ENCODE assay signal across 19 cellular contexts in genomic region chr16:51940183-51940582, GRCh38.
DNase-seq lines count a peak whose midpoint lies in the region; ATAC-seq and TF ChIP-seq lines count a peak whose summit lies in the region.
"Had no signal": no experiment of that assay in that cellular context is flagged by ENCODE, and none has a peak within 500 bp of the region (broad histone marks: within the 10 kb centered on the region; RNA-seq: fewer than 3 reads in every experiment).

No MANE protein-coding gene starts in this region.

- H2BK15ac ChIP-seq in IMR-90 (ENCODE audit: low read depth, low read length): no peak overlapping the region

- H3K27ac ChIP-seq in IMR-90 (ENCODE audit: insufficient read depth, low read length): no peak overlapping the region
- H3K27ac ChIP-seq in neural cell (ENCODE audit: low read length): peak overlapping the region; percentile 6
- H3K27ac ChIP-seq in osteoblast (ENCODE audit: low read depth, low read length): no peak overlapping the region
- no peak overlapping the region for H3K27ac ChIP-seq in Peyer's patch
- H3K27ac ChIP-seq: GM23248 had no signal

- no peak overlapping the region for H4K5ac ChIP-seq in IMR-90 (ENCODE audit: low read depth, low read length)

- no peaks in the 10 kb centered on the region for H3F3A ChIP-seq in neural cell (ENCODE audit: insufficient read depth, low read length, poor library complexity, severe bottlenecking)

- H3K4ac ChIP-seq in IMR-90 (ENCODE audit: low read depth, low read length): no peak overlapping the region

- H4K8ac ChIP-seq in IMR-90 (ENCODE audit: low read depth in 2 of 2, low read length in 2 of 2): no peak overlapping the region

- no peak overlapping the region for H3K18ac ChIP-seq in IMR-90 (ENCODE audit: low read depth, low read length)

- no peak; the same call in none of the 2 replicates for ATAC-seq in IMR-90 (ENCODE audit: low read depth)
- ATAC-seq: K562 had no signal

- H3K4me3 ChIP-seq in BE2C (ENCODE audit: low read depth, low read length): peak overlapping the region; percentile 31
- no peak overlapping the region for H3K4me3 ChIP-seq in IMR-90 (ENCODE audit: insufficient read depth, low read depth, low read length)
- no peak overlapping the region for H3K4me3 ChIP-seq in neural cell (ENCODE audit: low read length)
- no peak overlapping the region for H3K4me3 ChIP-seq in osteoblast (ENCODE audit: insufficient read depth, low read length)
- H3K4me3 ChIP-seq in Peyer's patch: no peak overlapping the region
- H3K4me3 ChIP-seq: GM23248, HAP-1, K562 had no signal

- no peak overlapping the region for H2AK9ac ChIP-seq in IMR-90 (replicated peaks; ENCODE audit: low read depth, low read length, poor library complexity)

- H2AFZ ChIP-seq in IMR-90 (replicated peaks; ENCODE audit: low read length, poor library complexity): no peak overlapping the region
- H2AFZ ChIP-seq in neural cell (ENCODE audit: low read depth, low read length): no peak overlapping the region
- no peak overlapping the region for H2AFZ ChIP-seq in osteoblast (ENCODE audit: low read length)
- H2AFZ ChIP-seq: GM23248 had no signal

- intact Hi-C loops in IMR-90 (cut with micrococcal nuclease): no loop called here

- 80% methylated on average over 1 of the region's 1 CpG; no CpG with 5 or more reads in 1 of the 2 experiments for WGBS in IMR-90 (ENCODE audit: extremely low coverage in 2 of 2, insufficient read length in 1 of 2), 2 experiments

- H2BK120ac ChIP-seq in IMR-90 (ENCODE audit: low read depth, low read length): peak overlapping the region; percentile 32; the same call in 1 of the 2 replicates

- in situ Hi-C loops in IMR-90 (cut with MboI; ENCODE audit: low sequenced_read_pairs): no loop called here

- no peaks in the 10 kb centered on the region for H3K36me3 ChIP-seq in BE2C
- H3K36me3 ChIP-seq in IMR-90 (ENCODE audit: control insufficient read depth, insufficient read depth, low read length): no peaks in the 10 kb centered on the region
- H3K36me3 ChIP-seq in neural cell (ENCODE audit: insufficient read depth, low read length): no peaks in the 10 kb centered on the region
- no peaks in the 10 kb centered on the region for H3K36me3 ChIP-seq in osteoblast (ENCODE audit: insufficient read depth, low read length)
- no peaks in the 10 kb centered on the region for H3K36me3 ChIP-seq in Peyer's patch
- H3K36me3 ChIP-seq: HAP-1 had no signal

- H3K27me3 Mint-ChIP-seq in glutamatergic neuron (ENCODE audit: unreplicated experiment): peaks cover 16% of the 10 kb centered on the region
- H3K27me3 Mint-ChIP-seq: B cell; CD4-positive, CD25-positive, alpha-beta regulatory T cell; CD8-positive, alpha-beta memory T cell had no signal

- H2BK5ac ChIP-seq in IMR-90 (ENCODE audit: low read depth, low read length, poor library complexity, severe bottlenecking): no peak overlapping the region

- H3K4me2 ChIP-seq in IMR-90 (ENCODE audit: low read depth, low read length) (no peak overlapping the region), neural cell (ENCODE audit: low read length) (no peak overlapping the region), osteoblast (ENCODE audit: insufficient read depth, low read length) (no peak overlapping the region)

- no peak overlapping the region for H3K9ac ChIP-seq in IMR-90 (ENCODE audit: low read depth, low read length)
- H3K9ac ChIP-seq in neural cell (ENCODE audit: low read length): no peak overlapping the region
- H3K9ac ChIP-seq: GM23248 had no signal

- H3K14ac ChIP-seq in IMR-90 (replicated peaks; ENCODE audit: low read depth, low read length): 0 out of 2 replicates have a peak overlapping the region, but pooled peaks have one; percentile 2

- no peak overlapping the region for H4K91ac ChIP-seq in IMR-90 (ENCODE audit: insufficient read depth, low read depth, low read length)

- dilution Hi-C loops in IMR-90 (cut with HindIII; ENCODE audit: low sequenced_read_pairs, unreplicated experiment): no loop called here

- H3K4me1 Mint-ChIP-seq in glutamatergic neuron (ENCODE audit: low read depth, unreplicated experiment): peaks cover 42% of the 10 kb centered on the region
- H3K4me1 Mint-ChIP-seq: B cell; CD4-positive, CD25-positive, alpha-beta regulatory T cell; CD8-positive, alpha-beta memory T cell had no signal

- H3K4me3 Mint-ChIP-seq in glutamatergic neuron (ENCODE audit: unreplicated experiment): peak overlapping the region; percentile 76
- H3K4me3 Mint-ChIP-seq: B cell; CD4-positive, CD25-positive, alpha-beta regulatory T cell; CD8-positive, alpha-beta memory T cell had no signal

- TF ChIP-seq RAD21 in IMR-90 (IDR thresholded peaks at IDR 0.05; ENCODE audit: low read length) (no peak), neural cell (conservative IDR thresholded peaks at IDR 0.05) (no peak)

- no peaks in the 10 kb centered on the region for H3K79me1 ChIP-seq in IMR-90 (ENCODE audit: low read depth in 1 of 2, low read length in 2 of 2)

- H3K27me3 ChIP-seq in BE2C (no peaks in the 10 kb centered on the region), IMR-90 (ENCODE audit: control insufficient read depth, insufficient read depth, low read length) (no peaks in the 10 kb centered on the region), neural cell (ENCODE audit: insufficient read depth, low read depth, low read length) (no peaks in the 10 kb centered on the region), osteoblast (ENCODE audit: insufficient read depth, low read length) (no peaks in the 10 kb centered on the region), Peyer's patch (no peaks in the 10 kb centered on the region)

- H3K27ac Mint-ChIP-seq in glutamatergic neuron (ENCODE audit: unreplicated experiment): peak overlapping the region; percentile 99
- H3K27ac Mint-ChIP-seq: B cell; CD4-positive, CD25-positive, alpha-beta regulatory T cell; CD8-positive, alpha-beta memory T cell had no signal

- H3K56ac ChIP-seq in IMR-90 (ENCODE audit: extremely low read depth, insufficient read depth, low read length): no peak overlapping the region

- no peaks in the 10 kb centered on the region for H3K9me1 ChIP-seq in IMR-90 (ENCODE audit: insufficient read depth, low read length)

- H3K9me2 ChIP-seq in neural cell (ENCODE audit: insufficient read depth, low read length): no peaks in the 10 kb centered on the region

- H3K23ac ChIP-seq in IMR-90 (ENCODE audit: low read depth, low read length): no peak overlapping the region

- H3K79me2 ChIP-seq in neural cell (replicated peaks; ENCODE audit: insufficient read depth, low read length) (no peaks in the 10 kb centered on the region), osteoblast (ENCODE audit: insufficient read depth, low read length) (no peaks in the 10 kb centered on the region)

- CTCF ChIA-PET in IMR-90 (lab: Yijun Ruan, JAX): interaction anchor here (1.9 kb wide), 1 partner anchor 13 kb away, joined by 6 read pairs; no protein-coding TSS in a partner anchor

- DNase-seq in BE2C (no peak), IMR-90 (no peak), glutamatergic neuron (no peak), osteoblast (ENCODE audit: insufficient read length, low spot score, missing footprints) (no peak), SW480 (ENCODE audit: low spot score) (no peak), Peyer's patch (no peak)
- no peak for DNase-seq in activated CD4-positive, alpha-beta T cell treated with anti-CD3 and anti-CD28 coated beads, Interleukin-2, amount 50 U/mL, for 48 hours
- DNase-seq: C1 segment of cervical spinal cord; CD4-positive, CD25-positive, alpha-beta regulatory T cell; CD8-positive, alpha-beta memory T cell; COR-L47; DMS153; DMS79; GDM1; GM23248 had no signal

- TF ChIP-seq POLR2A in IMR-90 (IDR thresholded peaks at IDR 0.05; ENCODE audit: low read depth, low read length): no peak
- no peak for TF ChIP-seq POLR2A in Peyer's patch (IDR thresholded peaks at IDR 0.05)

- TF ChIP-seq CTCF in BE2C (IDR thresholded peaks at IDR 0.05; ENCODE audit: low read depth, low read length) (no peak), IMR-90 (conservative IDR thresholded peaks at IDR 0.05; ENCODE audit: low read depth, low read length) (no peak), glutamatergic neuron (IDR thresholded peaks at IDR 0.05; ENCODE audit: partially characterized antibody, unreplicated experiment) (no peak), neural cell (IDR thresholded peaks at IDR 0.05; ENCODE audit: poor library complexity, severe bottlenecking) (no peak), osteoblast (IDR thresholded peaks at IDR 0.05; ENCODE audit: extremely low read depth, low read depth, low read length) (no peak), Peyer's patch (IDR thresholded peaks at IDR 0.05) (no peak)

- peak overlapping the region; percentile 78; the same call in 1 of the 2 replicates for H2BK20ac ChIP-seq in IMR-90 (ENCODE audit: low read depth, low read length)

- H3K4me1 ChIP-seq in BE2C (peaks cover 19% of the 10 kb centered on the region), IMR-90 (ENCODE audit: control insufficient read depth, insufficient read depth, low read length) (peaks cover 1% of the 10 kb centered on the region; the same call in 1 of the 2 replicates), osteoblast (ENCODE audit: insufficient read depth, low read length) (no peaks in the 10 kb centered on the region), Peyer's patch (no peaks in the 10 kb centered on the region)
- H3K4me1 ChIP-seq: HAP-1 had no signal

- peaks cover 4% of the 10 kb centered on the region for H3K36me3 Mint-ChIP-seq in glutamatergic neuron (ENCODE audit: unreplicated experiment)
- H3K36me3 Mint-ChIP-seq: CD4-positive, CD25-positive, alpha-beta regulatory T cell; CD8-positive, alpha-beta memory T cell had no signal

- H3K9me3 Mint-ChIP-seq in glutamatergic neuron (ENCODE audit: unreplicated experiment): peaks cover 26% of the 10 kb centered on the region

- POLR2A ChIA-PET in IMR-90 (lab: Charles Lee; ENCODE audit: unreplicated experiment): no interaction called here

- no peak overlapping the region for H2AK5ac ChIP-seq in IMR-90 (ENCODE audit: low read depth, low read length)

- no peak for TF ChIP-seq EP300 in neural cell (conservative IDR thresholded peaks at IDR 0.05; ENCODE audit: poor library complexity, severe bottlenecking)

- H3K9me3 ChIP-seq in BE2C (no peaks in the 10 kb centered on the region), IMR-90 (ENCODE audit: control insufficient read depth, insufficient read depth, low read length) (no peaks in the 10 kb centered on the region), neural cell (ENCODE audit: low read length) (no peaks in the 10 kb centered on the region), osteoblast (ENCODE audit: low read depth, low read length) (no peaks in the 10 kb centered on the region), Peyer's patch (no peaks in the 10 kb centered on the region)
- H3K9me3 ChIP-seq: HAP-1 had no signal

- no TSS peak for BruUV-seq in IMR-90 (replicated peaks; lab: Mats Ljungman, UMichigan)

- H4K20me1 ChIP-seq in IMR-90 (ENCODE audit: insufficient read depth, low read length): no peaks in the 10 kb centered on the region
- H4K20me1 ChIP-seq in neural cell (ENCODE audit: insufficient read depth): no peaks in the 10 kb centered on the region
- H4K20me1 ChIP-seq in osteoblast (ENCODE audit: insufficient read depth, low read length): no peaks in the 10 kb centered on the region

TF ChIP-seq in IMR-90, 13 proteins besides CTCF, POLR2A, EP300 and RAD21 (continues in another document):
- TF ChIP-seq RFX5 (IDR thresholded peaks at IDR 0.05; ENCODE audit: low read depth, low read length) (no peak), FOS (IDR thresholded peaks at IDR 0.05; ENCODE audit: low read depth, low read length) (no peak)

TF ChIP-seq in neural cell, 6 proteins besides CTCF, POLR2A, EP300 and RAD21 (continues in another document):
- TF ChIP-seq EZH2 (IDR thresholded peaks at IDR 0.05; ENCODE audit: borderline replicate concordance, insufficient read depth, low read length, poor library complexity, severe bottlenecking): no peak
